Comparison of ENCODE assay signal across 1 cellular context in genomic region chr9:97714435-97714834, GRCh38.
TF ChIP-seq lines count a peak whose summit lies in the region.

No MANE protein-coding gene starts in this region.

TF ChIP-seq in GM23338, 12 proteins besides CTCF, POLR2A, EP300 and RAD21:
- TF ChIP-seq ETS1 (IDR thresholded peaks at IDR 0.05), result no peak
- no peak for TF ChIP-seq ZNF331 (CRISPR knock-in tag; IDR thresholded peaks at IDR 0.05; ENCODE audit: low read depth)
- no peak for TF ChIP-seq STAT1 (IDR thresholded peaks at IDR 0.05; ENCODE audit: unreplicated experiment)
- no peak for TF ChIP-seq NANOG (IDR thresholded peaks at IDR 0.05; ENCODE audit: borderline replicate concordance)
- TF ChIP-seq ZNF462 (CRISPR knock-in tag; IDR thresholded peaks at IDR 0.05), result no peak
- no peak for TF ChIP-seq POLR2AphosphoS5 (IDR thresholded peaks at IDR 0.05; ENCODE audit: low read depth)
- no peak for TF ChIP-seq REST (IDR thresholded peaks at IDR 0.05; ENCODE audit: unreplicated experiment)
- no peak for TF ChIP-seq JUNB (IDR thresholded peaks at IDR 0.05; ENCODE audit: unreplicated experiment)
- no peak for TF ChIP-seq EZH2phosphoT487 (IDR thresholded peaks at IDR 0.05; ENCODE audit: unreplicated experiment)
- no peak for TF ChIP-seq CREB1 (CRISPR knock-in tag; IDR thresholded peaks at IDR 0.05; ENCODE audit: low read depth)
- TF ChIP-seq EZH2 (IDR thresholded peaks at IDR 0.05; ENCODE audit: low read depth, unreplicated experiment), result no peak
- no peak for TF ChIP-seq ZNF114 (CRISPR knock-in tag; IDR thresholded peaks at IDR 0.05)
